In the genomic region with DNA sequence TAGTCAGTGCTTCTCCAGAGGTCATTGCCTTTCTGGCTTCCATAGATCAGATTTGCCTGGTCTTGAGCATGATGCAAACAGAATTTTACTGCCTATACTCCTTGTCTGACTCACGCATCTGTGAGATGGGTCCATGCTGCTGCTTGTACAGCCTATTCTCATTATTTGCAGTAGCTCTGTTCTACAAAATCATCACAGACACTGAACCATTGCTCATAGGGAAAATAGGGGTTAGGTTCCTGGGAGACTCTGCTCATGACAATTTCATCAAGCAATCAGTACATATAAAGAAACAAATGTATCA, we compare ENCODE assay signal across 18 cellular contexts.
"Had no signal": no experiment of that assay in that cellular context is flagged by ENCODE, and none has a peak within 500 bp of the region (broad histone marks: within the 10 kb centered on the region; RNA-seq: fewer than 3 reads in every experiment).

No MANE protein-coding gene starts in this region.

- H3K36me3 ChIP-seq: esophagus squamous epithelium, gastrocnemius medialis, uterus, WERI-Rb-1 had no signal

- H3K4me3 ChIP-seq: gastrocnemius medialis, smooth muscle cell, uterus had no signal

- ATAC-seq: activated naive CD8-positive, alpha-beta T cell treated with anti-CD3 and anti-CD28 coated beads, Interleukin-2, amount 50 U/mL, for 24 hours had no signal

- H3K4me3 Mint-ChIP-seq: activated CD4-positive, alpha-beta T cell treated with anti-CD3 and anti-CD28 coated beads, Interleukin-2, amount 10 ng/mL, durations not matched to agents 7 days and 5 days; activated CD8-positive, alpha-beta memory T cell treated with anti-CD3 and anti-CD28 coated beads, Interleukin-2, amount 10 ng/mL, durations not matched to agents 7 days and 5 days; activated CD8-positive, alpha-beta T cell treated with anti-CD3 and anti-CD28 coated beads for 36 hours; activated naive CD8-positive, alpha-beta T cell treated with anti-CD3 and anti-CD28 coated beads, Interleukin-2, amount 50 U/mL, for 24 hours; memory B cell had no signal

- H3K36me3 Mint-ChIP-seq: activated CD8-positive, alpha-beta memory T cell treated with anti-CD3 and anti-CD28 coated beads, Interleukin-2, amount 10 ng/mL, durations not matched to agents 7 days and 5 days; memory B cell; naive B cell had no signal

- H3K9me3 Mint-ChIP-seq: activated CD4-positive, alpha-beta T cell treated with anti-CD3 and anti-CD28 coated beads, Interleukin-2, amount 10 ng/mL, durations not matched to agents 7 days and 5 days; activated CD8-positive, alpha-beta T cell treated with anti-CD3 and anti-CD28 coated beads for 36 hours; activated naive CD8-positive, alpha-beta T cell treated with anti-CD3 and anti-CD28 coated beads, Interleukin-2, amount 50 U/mL, for 24 hours; memory B cell; naive B cell had no signal

- H3K27ac Mint-ChIP-seq: activated CD4-positive, alpha-beta T cell treated with anti-CD3 and anti-CD28 coated beads, Interleukin-2, amount 10 ng/mL, durations not matched to agents 7 days and 5 days; activated CD8-positive, alpha-beta memory T cell treated with anti-CD3 and anti-CD28 coated beads, Interleukin-2, amount 10 ng/mL, durations not matched to agents 7 days and 5 days; activated CD8-positive, alpha-beta T cell treated with anti-CD3 and anti-CD28 coated beads for 36 hours; activated naive CD8-positive, alpha-beta T cell treated with anti-CD3 and anti-CD28 coated beads, Interleukin-2, amount 50 U/mL, for 24 hours had no signal

- H3K27me3 Mint-ChIP-seq: naive B cell; stimulated activated naive B cell treated with anti-CD40 and anti-IgM and Interleukin-4, amounts not matched to agents 10 μg/mL and 1 μg/mL and 100 μg/mL, for 72 hours had no signal

- DNase-seq: activated CD4-positive, CD25-positive, alpha-beta regulatory T cell treated with anti-CD3 and anti-CD28 coated beads, Interleukin-2, amount 50 U/mL, for 72 hours; activated naive CD4-positive, alpha-beta T cell treated with anti-CD3 and anti-CD28 coated beads, Interleukin-2, amount 50 U/mL, for 16 hours; cerebellar nuclear complex; esophagus squamous epithelium; islet precursor cell; left cardiac atrium; WERI-Rb-1 had no signal

- H3K9me3 ChIP-seq: esophagus squamous epithelium, gastrocnemius medialis, uterus had no signal

- H3K4me1 ChIP-seq: gastrocnemius medialis had no signal

- H3K27ac ChIP-seq: coronary artery, gastrocnemius medialis, uterus, WERI-Rb-1 had no signal

- H3K27me3 ChIP-seq: esophagus squamous epithelium, gastrocnemius medialis, uterus had no signal
